In the genomic region with DNA sequence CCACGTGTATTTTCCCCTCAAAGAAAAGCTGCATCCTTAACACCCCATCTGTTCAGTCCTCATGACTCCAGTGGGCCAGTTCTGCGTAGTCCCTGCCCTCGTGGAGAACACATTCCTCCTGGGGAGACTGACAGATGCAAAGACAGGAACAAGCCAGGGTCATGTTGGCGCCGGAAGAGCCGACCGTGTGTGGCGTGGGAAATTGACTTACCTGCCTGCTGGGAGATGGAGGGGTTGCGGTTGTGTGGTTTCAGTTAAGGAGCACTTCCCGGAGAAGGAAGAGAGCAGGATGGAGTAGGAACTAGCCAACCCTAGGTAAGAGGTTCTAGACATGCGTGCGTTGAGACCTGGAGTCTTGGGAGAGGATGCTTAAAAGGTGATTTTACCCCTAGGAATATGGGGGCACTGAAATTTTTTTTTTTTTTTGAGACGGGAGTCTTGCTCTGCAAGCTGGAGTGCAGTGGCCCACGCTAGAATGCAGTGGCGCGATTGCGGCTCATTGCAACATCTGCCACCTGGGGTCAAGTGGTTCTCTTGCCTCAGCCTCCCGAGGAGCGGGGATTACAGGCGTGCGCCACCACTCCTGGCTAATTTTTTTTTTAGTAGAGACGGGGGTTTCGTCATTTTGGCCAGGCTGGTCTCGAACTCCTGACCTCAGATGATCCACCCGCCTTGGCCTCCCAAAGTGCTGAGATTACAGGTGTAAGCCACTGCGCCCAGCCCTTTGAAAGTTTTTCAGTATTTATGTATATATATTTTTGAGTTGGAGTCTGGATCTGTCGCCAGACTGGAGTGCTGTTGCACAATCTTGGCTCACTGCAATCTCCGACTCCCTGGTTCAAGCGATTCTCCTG, we compare ENCODE assay signal across 8 cellular contexts. TPM values are rescaled to one million over a fixed set of nuclear protein-coding genes. Genes with fewer than 3 reads are reported as not detected.
DNase-seq lines count a peak whose midpoint lies in the region; ATAC-seq lines count a peak whose summit lies in the region.

No MANE protein-coding gene starts in this region.

- intact Hi-C loops in activated CD4-positive, alpha-beta T cell treated with anti-CD3 and anti-CD28 coated beads for 36 hours (cut with DNase I, micrococcal nuclease), result loop anchor here (1.0 to 5.0 kb wide), 6 partner anchors 21 to 746 kb away; partner anchors contain the start of genes IRAK2 (in 1 of the 2), SETD5 (in 1 of the 2) and TATDN2 (in 1 of the 2)

- peaks cover 35% of the 10 kb centered on the region for H3K36me3 ChIP-seq in SJSA1
- H3K36me3 ChIP-seq in ectodermal cell (ENCODE audit: control insufficient read depth, insufficient read depth, low read length), result peaks cover 8% of the 10 kb centered on the region

- H3K27ac Mint-ChIP-seq in activated CD4-positive, alpha-beta T cell treated with anti-CD3 and anti-CD28 coated beads for 36 hours, result peak overlapping the region; percentile 89
- peak overlapping the region; percentile 84 to 86 for H3K27ac Mint-ChIP-seq in natural killer cell treated with Interleukin-12 subunit alpha and Interleukin-12 subunit beta and Interleukin-15 and Interleukin-18, amount 100 ng/mL, for 72 hours

- H3K36me3 Mint-ChIP-seq in activated CD4-positive, alpha-beta T cell treated with anti-CD3 and anti-CD28 coated beads for 36 hours (ENCODE audit: low read depth), result peaks cover 32% of the 10 kb centered on the region
- H3K36me3 Mint-ChIP-seq in natural killer cell treated with Interleukin-12 subunit alpha and Interleukin-12 subunit beta and Interleukin-15 and Interleukin-18, amount 100 ng/mL, for 72 hours, result peaks cover 6% of the 10 kb centered on the region

- peak; percentile 57 for DNase-seq in activated CD4-positive, alpha-beta T cell treated with anti-CD3 and anti-CD28 coated beads for 36 hours
- no peak for DNase-seq in activated CD4-positive, alpha-beta T cell treated with anti-CD3 and anti-CD28 coated beads, Interleukin-2, amount 50 U/mL, for 4 hours
- DNase-seq in SJSA1 (ENCODE audit: low read depth in 1 of 2, low spot score in 2 of 2) (no peak), COLO829 (ENCODE audit: low spot score) (no peak)
- no peak for DNase-seq in natural killer cell treated with Interleukin-12 subunit alpha and Interleukin-12 subunit beta and Interleukin-15 and Interleukin-18, amount 100 ng/mL, for 72 hours (ENCODE audit: low spot score)

- POLR2A ChIA-PET in activated CD4-positive, alpha-beta T cell treated with anti-CD3 and anti-CD28 coated beads for 36 hours (lab: Charles Lee), result interaction anchor here (0.7 to 1.5 kb wide), 3 partner anchors 13 to 105 kb away, joined by 3 to 7 read pairs (median 5); partner anchors contain the start of gene TATDN2

- 87 to 89% methylated on average over 29 of the region's 29 CpGs for WGBS in ectodermal cell, 2 experiments

- peak overlapping the region; percentile 97 for H3K4me3 Mint-ChIP-seq in activated CD4-positive, alpha-beta T cell treated with anti-CD3 and anti-CD28 coated beads for 36 hours
- peak overlapping the region; percentile 99 for H3K4me3 Mint-ChIP-seq in natural killer cell treated with Interleukin-12 subunit alpha and Interleukin-12 subunit beta and Interleukin-15 and Interleukin-18, amount 100 ng/mL, for 72 hours

- no peaks in the 10 kb centered on the region for H3K27me3 ChIP-seq in SJSA1 (replicated peaks)
- no peaks in the 10 kb centered on the region for H3K27me3 ChIP-seq in ectodermal cell (ENCODE audit: control insufficient read depth, insufficient read depth, low read length, poor library complexity, severe bottlenecking)

- CTCF ChIA-PET in activated CD4-positive, alpha-beta T cell treated with anti-CD3 and anti-CD28 coated beads for 36 hours (lab: Charles Lee), result interaction anchor here (0.6 to 1.7 kb wide), 4 partner anchors 8 to 119 kb away, joined by 3 to 4 read pairs (median 3); no protein-coding TSS in a partner anchor

- H3K9me3 ChIP-seq in SJSA1 (replicated peaks) (no peaks in the 10 kb centered on the region), ectodermal cell (ENCODE audit: control insufficient read depth, low read length) (no peaks in the 10 kb centered on the region)

- H3K27ac ChIP-seq in SJSA1 (peak overlapping the region; percentile 81; the same call in 1 of the 2 replicates), ectodermal cell (ENCODE audit: insufficient read depth, low read depth, low read length, poor library complexity, severe bottlenecking) (no peak overlapping the region)

- peak; percentile 15 for ATAC-seq in activated CD4-positive, alpha-beta T cell treated with anti-CD3 and anti-CD28 coated beads for 36 hours
- no peak for ATAC-seq in natural killer cell treated with Interleukin-12 subunit alpha and Interleukin-12 subunit beta and Interleukin-15 and Interleukin-18, amount 100 ng/mL, for 72 hours
- ATAC-seq in GM21737 (IDR thresholded peaks at IDR 0.05; ENCODE audit: unreplicated experiment) (no peak), HG03354 (IDR thresholded peaks at IDR 0.05; ENCODE audit: poor library complexity, severe bottlenecking, unreplicated experiment) (no peak)

- H3K27me3 Mint-ChIP-seq in activated CD4-positive, alpha-beta T cell treated with anti-CD3 and anti-CD28 coated beads for 36 hours, result no peaks in the 10 kb centered on the region
- no peaks in the 10 kb centered on the region for H3K27me3 Mint-ChIP-seq in natural killer cell treated with Interleukin-12 subunit alpha and Interleukin-12 subunit beta and Interleukin-15 and Interleukin-18, amount 100 ng/mL, for 72 hours

- H3K4me1 Mint-ChIP-seq in activated CD4-positive, alpha-beta T cell treated with anti-CD3 and anti-CD28 coated beads for 36 hours, result peaks cover 28% of the 10 kb centered on the region
- H3K4me1 Mint-ChIP-seq in natural killer cell treated with Interleukin-12 subunit alpha and Interleukin-12 subunit beta and Interleukin-15 and Interleukin-18, amount 100 ng/mL, for 72 hours (ENCODE audit: low read depth in 2 of 2), result peaks cover 21 to 24% of the 10 kb centered on the region in 2 donors

- no peaks in the 10 kb centered on the region for H3K9me3 Mint-ChIP-seq in activated CD4-positive, alpha-beta T cell treated with anti-CD3 and anti-CD28 coated beads for 36 hours (ENCODE audit: low read depth)
- no peaks in the 10 kb centered on the region for H3K9me3 Mint-ChIP-seq in natural killer cell treated with Interleukin-12 subunit alpha and Interleukin-12 subunit beta and Interleukin-15 and Interleukin-18, amount 100 ng/mL, for 72 hours

- H3K4me3 ChIP-seq in SJSA1, result peak overlapping the region; percentile 67
- peak overlapping the region; percentile 54 for H3K4me3 ChIP-seq in ectodermal cell (ENCODE audit: insufficient read depth, low read depth, low read length)

- H3K4me1 ChIP-seq in SJSA1 (replicated peaks) (peaks cover 16% of the 10 kb centered on the region), ectodermal cell (ENCODE audit: control insufficient read depth, insufficient read depth, low read length) (no peaks in the 10 kb centered on the region)

RNA-seq across cellular contexts. Expression of gene VHL, which starts 1.4 kb away (rescaled TPM):
- 10 to 100 TPM; 49.8 to 52.4 TPM for total RNA-seq in activated CD4-positive, alpha-beta T cell treated with anti-CD3 and anti-CD28 coated beads for 36 hours
- 23.5 and 33.0 TPM in 2 replicates for total RNA-seq in SJSA1 (2014; rRNA removed; shearing (Covaris generic))
- polyA plus RNA-seq in ectodermal cell (2013, experiment 1 of 4), result 84.1 TPM
- polyA plus RNA-seq in ectodermal cell (2013, experiment 2 of 4), result 89.8 TPM
- 61.2 TPM for polyA plus RNA-seq in ectodermal cell (2013, experiment 3 of 4)
- 66.0 TPM for polyA plus RNA-seq in ectodermal cell (2013, experiment 4 of 4)
- total RNA-seq in natural killer cell treated with Interleukin-12 subunit alpha and Interleukin-12 subunit beta and Interleukin-15 and Interleukin-18, amount 100 ng/mL, for 72 hours, result 10 to 100 TPM; 66.8 to 77.5 TPM

RNA-seq across cellular contexts. Expression of gene IRAK2, which starts 21.8 kb away (rescaled TPM):
- 1 to 10 TPM; 3.9 to 4.0 TPM for total RNA-seq in activated CD4-positive, alpha-beta T cell treated with anti-CD3 and anti-CD28 coated beads for 36 hours
- 2.8 and 4.7 TPM in 2 replicates for total RNA-seq in SJSA1 (2014; rRNA removed; shearing (Covaris generic))
- 0.76 TPM for polyA plus RNA-seq in ectodermal cell (2013, experiment 1 of 4)
- 0.23 TPM for polyA plus RNA-seq in ectodermal cell (2013, experiment 2 of 4)
- polyA plus RNA-seq in ectodermal cell (2013, experiment 3 of 4), result 0.37 TPM
- polyA plus RNA-seq in ectodermal cell (2013, experiment 4 of 4), result 0.32 TPM
- 10 to 100 TPM; 35.1 to 78.4 TPM for total RNA-seq in natural killer cell treated with Interleukin-12 subunit alpha and Interleukin-12 subunit beta and Interleukin-15 and Interleukin-18, amount 100 ng/mL, for 72 hours

RNA-seq across cellular contexts. Expression of gene BRK1, which starts 27.5 kb away (rescaled TPM):
- 10 to 100 TPM; 83.4 to 86.6 TPM for total RNA-seq in activated CD4-positive, alpha-beta T cell treated with anti-CD3 and anti-CD28 coated beads for 36 hours
- total RNA-seq in SJSA1 (2014; rRNA removed; shearing (Covaris generic)), result 46.7 and 112 TPM in 2 replicates
- 164 TPM for polyA plus RNA-seq in ectodermal cell (2013, experiment 1 of 4)
- polyA plus RNA-seq in ectodermal cell (2013, experiment 2 of 4), result 164 TPM
- polyA plus RNA-seq in ectodermal cell (2013, experiment 3 of 4), result 148 TPM
- 170 TPM for polyA plus RNA-seq in ectodermal cell (2013, experiment 4 of 4)
- total RNA-seq in natural killer cell treated with Interleukin-12 subunit alpha and Interleukin-12 subunit beta and Interleukin-15 and Interleukin-18, amount 100 ng/mL, for 72 hours, result 100 to 1,000 TPM in 1 of 2 donors, 10 to 100 TPM in 1; 86.8 to 132 TPM

RNA-seq across cellular contexts. Expression of gene FANCD2OS, which starts 34.9 kb away (rescaled TPM):
- not detected for total RNA-seq in activated CD4-positive, alpha-beta T cell treated with anti-CD3 and anti-CD28 coated beads for 36 hours
- not detected in 2 replicates for total RNA-seq in SJSA1 (2014; rRNA removed; shearing (Covaris generic))
- polyA plus RNA-seq in ectodermal cell (2013, experiment 1 of 4), result not detected
- not detected for polyA plus RNA-seq in ectodermal cell (2013, experiment 2 of 4)
- not detected for polyA plus RNA-seq in ectodermal cell (2013, experiment 3 of 4)
- polyA plus RNA-seq in ectodermal cell (2013, experiment 4 of 4), result not detected
- not detected for total RNA-seq in natural killer cell treated with Interleukin-12 subunit alpha and Interleukin-12 subunit beta and Interleukin-15 and Interleukin-18, amount 100 ng/mL, for 72 hours
